ENCODE assay signal across 28 cellular contexts in genomic region chr10:129397198-129397974, GRCh38.
DNase-seq lines count a peak whose midpoint lies in the region; ATAC-seq and TF ChIP-seq lines count a peak whose summit lies in the region.
"Had no signal": no experiment of that assay in that cellular context is flagged by ENCODE, and none has a peak within 500 bp of the region (broad histone marks: within the 10 kb centered on the region; RNA-seq: fewer than 3 reads in every experiment).

No MANE protein-coding gene starts in this region.

- no peak for TF ChIP-seq EP300 in transverse colon (IDR thresholded peaks at IDR 0.05; ENCODE audit: low read depth)

- no peak overlapping the region for H3K56ac ChIP-seq in IMR-90 (ENCODE audit: extremely low read depth, insufficient read depth, low read length)

- TF ChIP-seq POLR2A in breast epithelium (IDR thresholded peaks at IDR 0.05) (no peak), IMR-90 (IDR thresholded peaks at IDR 0.05; ENCODE audit: low read depth, low read length) (no peak), transverse colon (IDR thresholded peaks at IDR 0.05) (no peak)

- POLR2A ChIA-PET in MCF 10A (lab: Yijun Ruan, JAX) (no interaction called here), IMR-90 (lab: Charles Lee; ENCODE audit: unreplicated experiment) (no interaction called here)

- in situ Hi-C loops in IMR-90 (cut with MboI; ENCODE audit: low sequenced_read_pairs) (no loop called here), transverse colon (cut with MboI; ENCODE audit: low pct_ligation_motif_present in 1 of 4, low pct_unique_long_range_greater_than_20kb in 1 of 4, low sequenced_read_pairs in 3 of 4) (no loop called here)

- BruUV-seq in MCF 10A (replicated peaks; lab: Mats Ljungman, UMichigan), result no TSS peak
- BruUV-seq in IMR-90 (replicated peaks; lab: Mats Ljungman, UMichigan), result no TSS peak

- dilution Hi-C loops in IMR-90 (cut with HindIII; ENCODE audit: low sequenced_read_pairs, unreplicated experiment), result no loop called here

- H2BK20ac ChIP-seq in IMR-90 (ENCODE audit: low read depth, low read length), result no peak overlapping the region

- H3K9me3 Mint-ChIP-seq in MCF 10A (ENCODE audit: unreplicated experiment), result no peaks in the 10 kb centered on the region
- H3K9me3 Mint-ChIP-seq: CD8-positive, alpha-beta memory T cell had no signal

- 59% methylated on average over 13 of the region's 16 CpGs; no CpG with 5 or more reads in 1 of the 2 experiments for WGBS in IMR-90 (ENCODE audit: extremely low coverage in 2 of 2, insufficient read length in 1 of 2), 2 experiments
- WGBS in transverse colon (ENCODE audit: low coverage in 1 of 2), 2 donors, result 63 to 75% methylated on average over 3 to 16 of the region's 16 CpGs

- no peak overlapping the region for H4K91ac ChIP-seq in IMR-90 (ENCODE audit: insufficient read depth, low read depth, low read length)

- H2AK9ac ChIP-seq in IMR-90 (replicated peaks; ENCODE audit: low read depth, low read length, poor library complexity), result peak overlapping the region; percentile 26

- CTCF ChIA-PET in MCF 10A (lab: Yijun Ruan, JAX) (no interaction called here), IMR-90 (lab: Yijun Ruan, JAX) (no interaction called here)

- TF ChIP-seq RAD21 in IMR-90 (IDR thresholded peaks at IDR 0.05; ENCODE audit: low read length), result no peak

- no peak overlapping the region for H4K8ac ChIP-seq in IMR-90 (ENCODE audit: low read depth in 2 of 2, low read length in 2 of 2)

- H2AK5ac ChIP-seq in IMR-90 (ENCODE audit: low read depth, low read length), result no peak overlapping the region

- H2BK120ac ChIP-seq in IMR-90 (ENCODE audit: low read depth, low read length), result no peak overlapping the region

- peak overlapping the region; percentile 22 for H3K27ac Mint-ChIP-seq in MCF 10A (ENCODE audit: low read depth, unreplicated experiment)
- H3K27ac Mint-ChIP-seq: B cell; CD8-positive, alpha-beta memory T cell had no signal

- no peak overlapping the region for H3K23ac ChIP-seq in IMR-90 (ENCODE audit: low read depth, low read length)

- no peak overlapping the region for H3K14ac ChIP-seq in IMR-90 (replicated peaks; ENCODE audit: low read depth, low read length)

- no peaks in the 10 kb centered on the region for H3K9me1 ChIP-seq in IMR-90 (ENCODE audit: insufficient read depth, low read length)

- DNase-seq in MCF 10A (ENCODE audit: unreplicated experiment) (no peak), breast epithelium (ENCODE audit: low spot score in 2 of 2) (no peak), IMR-90 (no peak), left lobe of liver (ENCODE audit: low spot score) (no peak), retina (peak; percentile 39), NCI-H1694 (lab: John Stamatoyannopoulos, UW) (no peak), transverse colon (no peak), NCI-H82 (lab: John Stamatoyannopoulos, UW) (no peak)
- DNase-seq: CD8-positive, alpha-beta memory T cell; DMS 273 treated with DMSO at 0.1 percent for 48 hours; DMS79; EL; GDM1; GM23248; HCEC 1CT; NCI-H1092 treated with DMSO at 0.1 percent for 48 hours; NCI-H1436; NCI-H187 treated with DMSO at 0.1 percent for 48 hours; NCI-H446; NCI-H524 treated with DMSO at 0.1 percent for 48 hours; NCI-H774; NK-92 treated with Interleukin-12 subunit alpha and Interleukin-12 subunit beta, amount 100 ng/mL, for 24 hours; PC-3 had no signal

- no peak overlapping the region for H3K4me2 ChIP-seq in IMR-90 (ENCODE audit: low read depth, low read length)

- H2AFZ ChIP-seq in IMR-90 (replicated peaks; ENCODE audit: low read length, poor library complexity), result no peak overlapping the region
- H2AFZ ChIP-seq: GM23248 had no signal

- H3K27ac ChIP-seq in breast epithelium (no peak overlapping the region), IMR-90 (ENCODE audit: insufficient read depth, low read length) (no peak overlapping the region), transverse colon (no peak overlapping the region)
- H3K27ac ChIP-seq: 22Rv1, C4-2B, GM23248, SJSA1 had no signal

- H3K79me1 ChIP-seq in IMR-90 (ENCODE audit: low read depth in 1 of 2, low read length in 2 of 2), result no peaks in the 10 kb centered on the region

- no peak overlapping the region for H4K5ac ChIP-seq in IMR-90 (ENCODE audit: low read depth, low read length)

- H3K4me3 ChIP-seq in breast epithelium, result no peak overlapping the region
- no peak overlapping the region for H3K4me3 ChIP-seq in IMR-90 (ENCODE audit: insufficient read depth, low read depth, low read length)
- no peak overlapping the region for H3K4me3 ChIP-seq in transverse colon
- H3K4me3 ChIP-seq: GM12878, GM23248, SJSA1 had no signal

- H3K4me1 Mint-ChIP-seq in MCF 10A (ENCODE audit: insufficient read depth, unreplicated experiment), result peaks cover 5% of the 10 kb centered on the region
- H3K4me1 Mint-ChIP-seq: B cell; CD8-positive, alpha-beta memory T cell had no signal

- H3K27me3 Mint-ChIP-seq in MCF 10A (ENCODE audit: insufficient read depth, unreplicated experiment), result peaks cover 15% of the 10 kb centered on the region
- H3K27me3 Mint-ChIP-seq: B cell had no signal

- no peak overlapping the region for H2BK5ac ChIP-seq in IMR-90 (ENCODE audit: low read depth, low read length, poor library complexity, severe bottlenecking)

- ATAC-seq in IMR-90 (ENCODE audit: low read depth) (no peak), left lobe of liver (peak; percentile 40)
- ATAC-seq: GM12878, PC-3 had no signal

- H4K20me1 ChIP-seq in IMR-90 (ENCODE audit: insufficient read depth, low read length), result no peaks in the 10 kb centered on the region

- TF ChIP-seq CTCF in MCF 10A (IDR thresholded peaks at IDR 0.05; ENCODE audit: unreplicated experiment) (no peak), breast epithelium (IDR thresholded peaks at IDR 0.05) (no peak), IMR-90 (conservative IDR thresholded peaks at IDR 0.05; ENCODE audit: low read depth, low read length) (no peak), transverse colon (IDR thresholded peaks at IDR 0.05) (no peak)

- H3K18ac ChIP-seq in IMR-90 (ENCODE audit: low read depth, low read length), result no peak overlapping the region

- no peak overlapping the region for H2BK15ac ChIP-seq in IMR-90 (ENCODE audit: low read depth, low read length)

- H3K4ac ChIP-seq in IMR-90 (ENCODE audit: low read depth, low read length), result no peak overlapping the region

- H3K36me3 Mint-ChIP-seq in MCF 10A (ENCODE audit: insufficient read depth, unreplicated experiment), result no peaks in the 10 kb centered on the region
- H3K36me3 Mint-ChIP-seq: CD8-positive, alpha-beta memory T cell had no signal

- H3K4me3 Mint-ChIP-seq in MCF 10A (ENCODE audit: unreplicated experiment), result no peak overlapping the region
- H3K4me3 Mint-ChIP-seq: B cell; CD8-positive, alpha-beta memory T cell had no signal

- no peaks in the 10 kb centered on the region for H3K36me3 ChIP-seq in breast epithelium
- no peaks in the 10 kb centered on the region for H3K36me3 ChIP-seq in IMR-90 (ENCODE audit: control insufficient read depth, insufficient read depth, low read length)
- H3K36me3 ChIP-seq in transverse colon, result no peaks in the 10 kb centered on the region
- H3K36me3 ChIP-seq: SJSA1 had no signal

- H3K4me1 ChIP-seq in breast epithelium (no peaks in the 10 kb centered on the region), IMR-90 (ENCODE audit: control insufficient read depth, insufficient read depth, low read length) (no peaks in the 10 kb centered on the region), transverse colon (peaks cover 0 to 4% (median 0%) of the 10 kb centered on the region in 4 donors)
- H3K4me1 ChIP-seq: SJSA1 had no signal

- H3K27me3 ChIP-seq in breast epithelium (peaks cover 0 to 8% of the 10 kb centered on the region in 2 donors), IMR-90 (ENCODE audit: control insufficient read depth, insufficient read depth, low read length) (peaks cover 1% of the 10 kb centered on the region; the same call in 1 of the 2 replicates), transverse colon (peaks cover 5% of the 10 kb centered on the region)
- H3K27me3 ChIP-seq: SJSA1 had no signal

- H3K9ac ChIP-seq in IMR-90 (ENCODE audit: low read depth, low read length), result no peak overlapping the region
- H3K9ac ChIP-seq: GM23248 had no signal

- intact Hi-C loops in MCF 10A (cut with micrococcal nuclease) (no loop called here), breast epithelium (cut with DNase I; ENCODE audit: low total_unique reads) (no loop called here), IMR-90 (cut with micrococcal nuclease) (no loop called here), transverse colon (cut with DNase I; ENCODE audit: low total_unique reads) (no loop called here)

- no peaks in the 10 kb centered on the region for H3K9me3 ChIP-seq in breast epithelium
- 0 out of 2 replicates have a peak, but pooled peaks cover 3% of the 10 kb centered on the region for H3K9me3 ChIP-seq in IMR-90 (ENCODE audit: control insufficient read depth, insufficient read depth, low read length)
- no peaks in the 10 kb centered on the region for H3K9me3 ChIP-seq in transverse colon

TF ChIP-seq in IMR-90, 13 proteins besides CTCF, POLR2A, EP300 and RAD21 (continues in another document):
- TF ChIP-seq USF2 (IDR thresholded peaks at IDR 0.05; ENCODE audit: low read depth, low read length) (no peak), MXI1 (IDR thresholded peaks at IDR 0.05; ENCODE audit: borderline replicate concordance, low read depth, low read length) (no peak), RFX5 (IDR thresholded peaks at IDR 0.05; ENCODE audit: low read depth, low read length) (no peak), BHLHE40 (IDR thresholded peaks at IDR 0.05; ENCODE audit: low read depth, low read length) (no peak), RCOR1 (IDR thresholded peaks at IDR 0.05; ENCODE audit: insufficient replicate concordance, low read length) (no peak), SMC3 (IDR thresholded peaks at IDR 0.05; ENCODE audit: low read depth, low read length) (no peak), FOS (IDR thresholded peaks at IDR 0.05; ENCODE audit: low read depth, low read length) (no peak), CEBPB (IDR thresholded peaks at IDR 0.05; ENCODE audit: low read depth, low read length) (no peak), NFE2L2 (IDR thresholded peaks at IDR 0.05; ENCODE audit: low read depth, low read length) (no peak), CHD1 (IDR thresholded peaks at IDR 0.05; ENCODE audit: low read depth, low read length) (no peak), MAZ (IDR thresholded peaks at IDR 0.05; ENCODE audit: borderline replicate concordance, low read depth, low read length) (no peak), MAFK (IDR thresholded peaks at IDR 0.05; ENCODE audit: low read depth, low read length) (no peak)
